Comparison of ENCODE assay signal across 8 cellular contexts in the genomic region with DNA sequence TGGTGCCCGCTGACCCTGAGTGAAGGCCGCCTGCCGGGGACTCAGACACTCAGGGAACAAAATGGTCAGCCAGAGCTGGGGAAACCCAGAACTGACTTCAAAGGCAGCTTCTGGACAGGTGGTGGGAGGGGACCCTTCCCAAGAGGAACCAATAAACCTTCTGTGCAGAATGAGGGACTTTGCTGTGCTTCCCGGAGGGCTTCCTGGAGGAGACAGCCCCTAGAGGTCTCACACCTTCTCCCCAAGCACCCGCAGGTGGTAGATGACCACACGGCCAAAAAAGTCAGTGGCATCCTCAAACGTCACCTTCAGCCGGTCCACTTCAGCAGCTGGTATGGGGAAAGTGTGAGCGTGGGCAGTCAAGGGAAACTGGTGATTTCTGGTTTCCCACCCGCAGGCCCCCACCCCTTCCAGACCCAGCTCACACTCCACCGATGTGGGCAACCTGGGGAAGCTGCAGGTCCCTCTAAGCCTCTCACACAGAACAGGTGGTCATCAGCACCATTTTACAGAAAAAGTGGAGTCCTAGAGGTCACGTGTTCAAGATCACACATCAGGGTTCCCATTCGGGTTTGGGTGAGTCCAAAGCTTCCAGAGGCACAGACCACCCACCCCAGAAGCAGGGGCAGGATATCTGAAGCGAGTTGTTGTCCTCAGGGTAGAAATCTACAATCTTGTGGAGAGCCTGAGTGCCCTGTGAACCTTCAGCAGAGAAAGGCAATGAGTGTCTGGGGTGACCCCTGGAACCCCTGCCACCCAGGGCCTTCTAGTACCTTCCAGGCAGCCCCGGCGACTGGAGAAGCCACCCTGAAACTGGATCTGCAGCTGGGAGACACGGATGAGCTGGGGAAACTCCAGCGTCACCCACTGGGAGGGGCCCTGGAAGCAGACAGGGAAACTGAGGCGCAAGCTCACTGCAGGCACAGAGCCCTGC. TPM values are rescaled to one million over a fixed set of nuclear protein-coding genes. Genes with fewer than 3 reads are reported as not detected.
DNase-seq lines count a peak whose midpoint lies in the region; ATAC-seq and TF ChIP-seq lines count a peak whose summit lies in the region.

No MANE protein-coding gene starts in this region.

- H2BK15ac ChIP-seq in H9 (ENCODE audit: low read depth, low read length) = no peak overlapping the region

- H3K27me3 ChIP-seq in H9 (ENCODE audit: insufficient read depth, low read length) (peaks cover 21% of the 10 kb centered on the region; the same call in 1 of the 2 replicates), hepatocyte (peaks cover 4% of the 10 kb centered on the region), smooth muscle cell (ENCODE audit: low read depth) (no peaks in the 10 kb centered on the region)

- H3K14ac ChIP-seq in H9 (ENCODE audit: insufficient read depth, low read length) = no peak overlapping the region

- H3K23me2 ChIP-seq in H9 (ENCODE audit: insufficient read length, low read depth, low read length, poor library complexity, severe bottlenecking) = peaks cover 7% of the 10 kb centered on the region

- H3T11ph ChIP-seq in H9 (ENCODE audit: low read length) = no peak overlapping the region

- H2BK5ac ChIP-seq in H9 (ENCODE audit: insufficient read length, low read length) = no peak overlapping the region

- H3K23ac ChIP-seq in H9 (ENCODE audit: insufficient read length, low read depth, low read length) = no peak overlapping the region

- TF ChIP-seq CTCF in H9 (conservative IDR thresholded peaks at IDR 0.05) (no peak), WI38 (IDR thresholded peaks at IDR 0.05; ENCODE audit: low read depth, low read length) (no peak), hepatocyte (IDR thresholded peaks at IDR 0.05; ENCODE audit: poor library complexity) (no peak), smooth muscle cell (IDR thresholded peaks at IDR 0.05; ENCODE audit: borderline replicate concordance, insufficient read depth, poor library complexity, severe bottlenecking) (no peak)

- H3F3A ChIP-seq in smooth muscle cell (ENCODE audit: low read depth) = no peaks in the 10 kb centered on the region

- H3K27ac Mint-ChIP-seq in H9 = no peak overlapping the region; a peak in 2 of 7 replicates

- no peak overlapping the region for H2BK12ac ChIP-seq in H9 (ENCODE audit: insufficient read length, low read depth, low read length)

- peaks cover 7 to 42% (median 35%) of the 10 kb centered on the region in 3 experiments; a peak in 6 of 7 replicates for H3K36me3 Mint-ChIP-seq in H9 (ENCODE audit: insufficient read depth in 1 of 3, low read depth in 3 of 3)

- H3K4me3 ChIP-seq in WI38 (ENCODE audit: low read depth, low read length) = peak overlapping the region; percentile 70
- no peak overlapping the region for H3K4me3 ChIP-seq in hepatocyte
- H3K4me3 ChIP-seq in smooth muscle cell = peak overlapping the region; percentile 76

- no peak overlapping the region for H4K5ac ChIP-seq in H9 (ENCODE audit: insufficient read length, low read depth, low read length)

- peaks cover 0 to 6% of the 10 kb centered on the region in 2 experiments; a peak in 2 of 5 replicates for H3K9me3 Mint-ChIP-seq in H9

- no CpG with 5 or more reads among the region's 19 CpGs for WGBS in H9 (ENCODE audit: extremely low coverage, insufficient read length, low lambda C conversion rate)
- 83% methylated on average over 19 of the region's 19 CpGs for WGBS in hepatocyte (ENCODE audit: low lambda C conversion rate, missing lambda C conversion rate)
- 87% methylated on average over 19 of the region's 19 CpGs for WGBS in smooth muscle cell (ENCODE audit: low lambda C conversion rate)

- no peak overlapping the region for H4K91ac ChIP-seq in H9 (ENCODE audit: insufficient read length, low read depth, low read length)

- H3K18ac ChIP-seq in H9 (ENCODE audit: insufficient read length, low read depth, low read length) = no peak overlapping the region

- H3K79me2 ChIP-seq in H9 (ENCODE audit: insufficient read depth, low read length) = no peaks in the 10 kb centered on the region
- peaks cover 2% of the 10 kb centered on the region for H3K79me2 ChIP-seq in hepatocyte
- H3K79me2 ChIP-seq in smooth muscle cell (ENCODE audit: low read depth) = no peaks in the 10 kb centered on the region

- no peak overlapping the region for H3K4ac ChIP-seq in H9 (ENCODE audit: low read depth, low read length)

- H3K79me1 ChIP-seq in H9 (ENCODE audit: insufficient read depth, low read depth, low read length, poor library complexity, severe bottlenecking) = no peaks in the 10 kb centered on the region

- peak overlapping the region; percentile 68 for H3K4me2 ChIP-seq in H9 (ENCODE audit: insufficient read depth, insufficient read length, low read length)
- peak overlapping the region; percentile 92 for H3K4me2 ChIP-seq in hepatocyte
- peak overlapping the region; percentile 93 for H3K4me2 ChIP-seq in smooth muscle cell

- no peaks in the 10 kb centered on the region for H3K36me3 ChIP-seq in hepatocyte (replicated peaks; ENCODE audit: insufficient read depth, low read depth)
- no peaks in the 10 kb centered on the region for H3K36me3 ChIP-seq in smooth muscle cell (ENCODE audit: low read depth)

- no peak overlapping the region for H2AFZ ChIP-seq in H9 (ENCODE audit: low read length)
- H2AFZ ChIP-seq in hepatocyte = no peak overlapping the region
- H2AFZ ChIP-seq in smooth muscle cell (ENCODE audit: low read depth) = no peak overlapping the region

- H3K9me2 ChIP-seq in hepatocyte (replicated peaks; ENCODE audit: insufficient read depth) = no peaks in the 10 kb centered on the region

- H3K4me1 ChIP-seq in H9 (ENCODE audit: insufficient read depth, low read length) (no peaks in the 10 kb centered on the region), hepatocyte (ENCODE audit: insufficient read depth) (no peaks in the 10 kb centered on the region), smooth muscle cell (ENCODE audit: low read depth) (peaks cover 7% of the 10 kb centered on the region)

- H2BK20ac ChIP-seq in H9 (ENCODE audit: low read depth, low read length, poor library complexity, severe bottlenecking) = no peak overlapping the region

- H2AK5ac ChIP-seq in H9 (ENCODE audit: insufficient read length, low read length) = no peak overlapping the region

- H3K27me3 Mint-ChIP-seq in H9 (ENCODE audit: low read depth) = peaks cover 42% of the 10 kb centered on the region

- H3K9me3 ChIP-seq in H9 (ENCODE audit: control insufficient read depth, low read depth, low read length) (no peaks in the 10 kb centered on the region), hepatocyte (ENCODE audit: low read depth) (no peaks in the 10 kb centered on the region), smooth muscle cell (replicated peaks; ENCODE audit: low read depth) (no peaks in the 10 kb centered on the region)

- no peak for DNase-seq in H9
- DNase-seq in hepatocyte (ENCODE audit: low spot score) = no peak
- no peak for DNase-seq in smooth muscle cell (lab: John Stamatoyannopoulos, UW; ENCODE audit: unreplicated experiment)
- no peak for DNase-seq in occipital lobe (lab: John Stamatoyannopoulos, UW)
- DNase-seq in cerebellar nuclear complex (lab: John Stamatoyannopoulos, UW) = no peak

- H4K8ac ChIP-seq in H9 (replicated peaks; ENCODE audit: insufficient read length, low read depth, low read length) = no peak overlapping the region

- H3K56ac ChIP-seq in H9 (ENCODE audit: insufficient read length, low read depth, low read length) = no peak overlapping the region

- H4K20me1 ChIP-seq in H9 (ENCODE audit: control insufficient read depth, insufficient read depth, insufficient read length) = no peaks in the 10 kb centered on the region
- H4K20me1 ChIP-seq in hepatocyte (ENCODE audit: insufficient read depth, poor library complexity, severe bottlenecking) = no peaks in the 10 kb centered on the region
- H4K20me1 ChIP-seq in smooth muscle cell (ENCODE audit: low read depth) = no peaks in the 10 kb centered on the region

- peak overlapping the region; percentile 51 for H3K9ac ChIP-seq in H9 (ENCODE audit: extremely low read depth, insufficient read length, low read length)
- H3K9ac ChIP-seq in smooth muscle cell (ENCODE audit: low read depth) = no peak overlapping the region

- H3K4me3 Mint-ChIP-seq in H9 = peak overlapping the region; percentile 92

- peaks cover 14 to 25% of the 10 kb centered on the region in 2 experiments for H3K4me1 Mint-ChIP-seq in H9

- H2BK120ac ChIP-seq in H9 (ENCODE audit: low read depth, low read length, poor library complexity, severe bottlenecking) = no peak overlapping the region

- ATAC-seq in HG03457 (IDR thresholded peaks at IDR 0.05; ENCODE audit: unreplicated experiment) (no peak), HG03520 (IDR thresholded peaks at IDR 0.05; ENCODE audit: unreplicated experiment) (no peak)

- H3K27ac ChIP-seq in H9 (ENCODE audit: insufficient read length, low read depth, low read length) = no peak overlapping the region
- H3K27ac ChIP-seq in hepatocyte = no peak overlapping the region
- no peak overlapping the region for H3K27ac ChIP-seq in smooth muscle cell (ENCODE audit: low read depth)

RNA-seq across cellular contexts. Expression of gene NR2C2AP, which starts 1.2 kb away (rescaled TPM):
- total RNA-seq in H9 (2021) (30.7 and 31.7 TPM in 2 replicates), hepatocyte (6.1 and 9.0 TPM in 2 replicates), smooth muscle cell (3.2 and 6.9 TPM in 2 replicates), occipital lobe (12.6 TPM)
- polyA plus RNA-seq in hepatocyte (5.2 and 10.4 TPM in 2 replicates), smooth muscle cell (10.5 and 14.5 TPM in 2 replicates)

RNA-seq across cellular contexts. Expression of gene NCAN, which starts 9.8 kb away (rescaled TPM):
- 1.5 and 1.6 TPM in 2 replicates for total RNA-seq in H9 (2021)
- 0.03 TPM in 1 of 2 replicates, not detected in the other for total RNA-seq in hepatocyte
- not detected in 2 replicates for polyA plus RNA-seq in hepatocyte
- total RNA-seq in smooth muscle cell = 0.09 TPM in 1 of 2 replicates, not detected in the other
- polyA plus RNA-seq in smooth muscle cell = not detected in 2 replicates
- 161 TPM for total RNA-seq in occipital lobe

RNA-seq across cellular contexts. Expression of gene RFXANK, which starts 9.9 kb away (rescaled TPM):
- total RNA-seq in H9 (2021) (78.9 and 81.8 TPM in 2 replicates), hepatocyte (35.1 and 44.7 TPM in 2 replicates), smooth muscle cell (47.5 and 59.6 TPM in 2 replicates), occipital lobe (14.5 TPM)
- polyA plus RNA-seq in hepatocyte (85.7 and 88.3 TPM in 2 replicates), smooth muscle cell (93.5 and 94.8 TPM in 2 replicates)

RNA-seq across cellular contexts. Expression of gene BORCS8, which starts 10.0 kb away (rescaled TPM):
- 20.4 and 21.7 TPM in 2 replicates for total RNA-seq in H9 (2021)
- total RNA-seq in hepatocyte = 13.1 and 13.7 TPM in 2 replicates
- 25.6 and 34.2 TPM in 2 replicates for polyA plus RNA-seq in hepatocyte
- total RNA-seq in smooth muscle cell = 6.6 and 10.0 TPM in 2 replicates
- 15.7 and 25.9 TPM in 2 replicates for polyA plus RNA-seq in smooth muscle cell
- 14.5 TPM for total RNA-seq in occipital lobe

RNA-seq across cellular contexts. Expression of gene MEF2B, which starts 31.9 kb away (rescaled TPM):
- total RNA-seq in H9 (2021) (1.3 TPM in 2 replicates), hepatocyte (0.32 and 0.70 TPM in 2 replicates), smooth muscle cell (0.40 TPM in 1 of 2 replicates, not detected in the other), occipital lobe (not detected)
- polyA plus RNA-seq in hepatocyte (2.6 and 3.7 TPM in 2 replicates), smooth muscle cell (2.9 and 4.4 TPM in 2 replicates)

Comparison
In these comparisons a context has a peak if more than half of its experiments do, and no peak if none do; other contexts are left out.
1. RNA of gene NCAN, which starts 9.8 kb away (total RNA-seq): 161 TPM in occipital lobe (single experiment); 1.5 to 1.6 TPM in H9, 0.03 TPM in hepatocyte and 0.09 TPM in smooth muscle cell; every median in the first group is over 10 times any median in the second.
2. Peak in every context shown above with its lines, with median percentiles within 50 percentile points of each other: H3K4me2 ChIP-seq.